10 cellular contexts compared by ENCODE assay signal in the genomic region with DNA sequence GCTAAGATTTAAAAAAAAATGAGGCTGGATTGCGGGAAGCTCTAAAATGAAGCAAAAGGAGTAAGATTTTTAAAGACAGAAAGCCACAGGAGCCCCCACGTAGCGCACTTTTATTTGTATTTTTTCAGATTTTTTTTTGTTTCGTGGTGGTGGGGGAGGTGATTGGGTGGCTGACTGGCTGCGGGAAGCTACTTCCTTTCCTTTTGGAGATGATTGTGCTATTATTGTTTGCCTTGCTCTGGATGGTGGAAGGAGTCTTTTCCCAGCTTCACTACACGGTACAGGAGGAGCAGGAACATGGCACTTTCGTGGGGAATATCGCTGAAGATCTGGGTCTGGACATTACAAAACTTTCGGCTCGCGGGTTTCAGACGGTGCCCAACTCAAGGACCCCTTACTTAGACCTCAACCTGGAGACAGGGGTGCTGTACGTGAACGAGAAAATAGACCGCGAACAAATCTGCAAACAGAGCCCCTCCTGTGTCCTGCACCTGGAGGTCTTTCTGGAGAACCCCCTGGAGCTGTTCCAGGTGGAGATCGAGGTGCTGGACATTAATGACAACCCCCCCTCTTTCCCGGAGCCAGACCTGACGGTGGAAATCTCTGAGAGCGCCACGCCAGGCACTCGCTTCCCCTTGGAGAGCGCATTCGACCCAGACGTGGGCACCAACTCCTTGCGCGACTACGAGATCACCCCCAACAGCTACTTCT. TPM values are rescaled to one million over a fixed set of nuclear protein-coding genes. Genes with fewer than 3 reads are reported as not detected.
DNase-seq lines count a peak whose midpoint lies in the region; ATAC-seq and TF ChIP-seq lines count a peak whose summit lies in the region.
"Had no signal": no experiment of that assay in that cellular context is flagged by ENCODE, and none has a peak within 500 bp of the region (broad histone marks: within the 10 kb centered on the region; RNA-seq: fewer than 3 reads in every experiment).

No MANE protein-coding gene starts in this region.

- H3K4me3 ChIP-seq in AG10803 (ENCODE audit: low read length), result peak overlapping the region; percentile 47; the same call in 1 of the 2 replicates
- H3K4me3 ChIP-seq in epithelial cell of proximal tubule (ENCODE audit: low read depth, low read length), result peak overlapping the region; percentile 44
- H3K4me3 ChIP-seq in ovary, result peak overlapping the region; percentile 40
- H3K4me3 ChIP-seq in colonic mucosa, result no peak overlapping the region

- TF ChIP-seq CTCF in AG10803 (conservative IDR thresholded peaks at IDR 0.05; ENCODE audit: low read length) (no peak), epithelial cell of proximal tubule (conservative IDR thresholded peaks at IDR 0.05; ENCODE audit: low read depth, low read length) (no peak), ovary (IDR thresholded peaks at IDR 0.05) (no peak), colonic mucosa (IDR thresholded peaks at IDR 0.05) (no peak)

- WGBS in ovary, 3 donors, result 1% methylated on average over 23 to 28 of the region's 28 CpGs

- no peaks in the 10 kb centered on the region for H3K9me3 ChIP-seq in ovary
- H3K9me3 ChIP-seq in colonic mucosa, result no peaks in the 10 kb centered on the region

- DNase-seq in AG10803 (ENCODE audit: low read depth) (no peak), HEK293T (ENCODE audit: extremely low spot score) (no peak), epithelial cell of proximal tubule (ENCODE audit: low read depth) (no peak), ovary (peak in 1 of 5 donors; percentile 24), NCI-H2081 treated with DMSO at 0.1 percent for 48 hours (lab: John Stamatoyannopoulos, UW) (no peak), colonic mucosa (no peak), KBM-7 (no peak)
- DNase-seq: activated B cell treated with CpG ODN at 0.5 μM for 24 hours, NCI-H1436 treated with DMSO at 0.1 percent for 48 hours had no signal

- ATAC-seq in GM19035 (IDR thresholded peaks at IDR 0.05; ENCODE audit: unreplicated experiment), result no peak

- H3K27me3 ChIP-seq in ovary, result no peaks in the 10 kb centered on the region
- peaks cover 57% of the 10 kb centered on the region for H3K27me3 ChIP-seq in colonic mucosa

- CTCF ChIA-PET in HEK293T (lab: Yijun Ruan, JAX), result interaction anchor here (0.7 kb wide), 1 partner anchor 687 kb away, joined by 5 read pairs; no protein-coding TSS in a partner anchor

- intact Hi-C loops in ovary (cut with DNase I) (no loop called here), colonic mucosa (cut with DNase I) (no loop called here)

- H3K27ac ChIP-seq in ovary, result no peak overlapping the region
- H3K27ac ChIP-seq in colonic mucosa, result no peak overlapping the region

- POLR2A ChIA-PET in HEK293T (lab: Yijun Ruan, JAX), result interaction anchor here (0.6 to 1.2 kb wide), 3 partner anchors 25 to 120 kb away, joined by 3 to 4 read pairs (median 3); no protein-coding TSS in a partner anchor

- H3K4me1 ChIP-seq in ovary (ENCODE audit: insufficient read depth), result no peaks in the 10 kb centered on the region
- H3K4me1 ChIP-seq in colonic mucosa, result no peaks in the 10 kb centered on the region

- TF ChIP-seq POLR2A in ovary (IDR thresholded peaks at IDR 0.05), result no peak

- TF ChIP-seq EP300 in ovary (IDR thresholded peaks at IDR 0.05), result no peak

- no peak overlapping the region for H3K9ac ChIP-seq in colonic mucosa (ENCODE audit: low read depth in 2 of 2, low read length in 2 of 2)

- in situ Hi-C loops in KBM-7 (cut with MboI; ENCODE audit: low pct_unique_long_range_greater_than_20kb, low sequenced_read_pairs), result no loop called here

- H3K36me3 ChIP-seq in ovary (no peaks in the 10 kb centered on the region), colonic mucosa (no peaks in the 10 kb centered on the region)

TF ChIP-seq in HEK293T, 16 proteins besides CTCF, POLR2A, EP300 and RAD21:
- no peak for TF ChIP-seq SP1 (IDR thresholded peaks at IDR 0.05)
- peak; percentile 46; the same call in 1 of the 2 replicates for TF ChIP-seq ZNF384 (IDR thresholded peaks at IDR 0.05)

RNA-seq across cellular contexts. Expression of a gene that starts 1.0 kb away (rescaled TPM):
- 0.14 and 0.46 TPM in 2 replicates for total RNA-seq in epithelial cell of proximal tubule
- total RNA-seq in ovary, result 1 to 10 TPM in 3 of 7 donors, under 1 TPM in 4; 0.23 to 6.4 (median 0.97) TPM
- 1 to 10 TPM; 2.2 to 2.5 TPM for polyA plus RNA-seq in ovary
- under 1 TPM; 0.22 to 0.37 TPM for total RNA-seq in colonic mucosa
- total RNA-seq: activated B cell treated with CpG ODN at 0.5 μM for 24 hours had no signal
